In genomic region chr2:172394008-172394407, GRCh38 we compare ENCODE assay signal across 18 cellular contexts. TPM values are rescaled to one million over a fixed set of nuclear protein-coding genes. Genes with fewer than 3 reads are reported as not detected.
A peak's percentile ranks its signal among the peaks of the same experiment; 100 is the strongest.
DNase-seq lines count a peak whose midpoint lies in the region; ATAC-seq, FAIRE-seq and TF ChIP-seq lines count a peak whose summit lies in the region.
"Had no signal": no experiment of that assay in that cellular context is flagged by ENCODE, and none has a peak within 500 bp of the region (broad histone marks: within the 10 kb centered on the region; RNA-seq: fewer than 3 reads in every experiment).

No MANE protein-coding gene starts in this region.

- FAIRE-seq in D721Med (lab: Jason Lieb, UNC): no peak
- FAIRE-seq: small intestine had no signal

- H3K9me3 ChIP-seq in right cardiac atrium (ENCODE audit: control insufficient read depth, low read length) (no peaks in the 10 kb centered on the region), thoracic aorta (no peaks in the 10 kb centered on the region)
- H3K9me3 ChIP-seq: tibial nerve had no signal

- ATAC-seq in right cardiac atrium (peak; percentile 60 to 71), thoracic aorta (ENCODE audit: insufficient number of reproducible peaks, low FRiP score, low read depth) (peak; percentile 88), HG02973 (IDR thresholded peaks at IDR 0.05; ENCODE audit: unreplicated experiment) (no peak)

- DNase-seq in SIG-M5 treated with dmso at 0.1 percent for 504 hours (lab: John Stamatoyannopoulos, UW; ENCODE audit: unreplicated experiment) (peak; percentile 76), SIG-M5 (lab: John Stamatoyannopoulos, UW) (no peak), NB4 (ENCODE audit: low read depth) (peak; percentile 63), right cardiac atrium (no peak), thoracic aorta (ENCODE audit: low spot score) (no peak), activated T-cell treated with anti-CD3 and anti-CD28 coated beads for 4 hours (no peak), D721Med (ENCODE audit: insufficient read length, low spot score) (no peak)
- DNase-seq: 8988T; activated CD4-positive, alpha-beta T cell treated with anti-CD3 and anti-CD28 coated beads for 48 hours; activated naive CD4-positive, alpha-beta T cell treated with anti-CD3 and anti-CD28 coated beads for 36 hours; erythroblast; kidney glomerular epithelial cell; NCI-H1694; NCI-H2227 treated with DMSO at 0.1 percent for 48 hours; SHP77; small intestine had no signal

- intact Hi-C loops in right cardiac atrium (cut with DNase I): no loop called here

- no peak overlapping the region for H3K27ac ChIP-seq in right cardiac atrium (ENCODE audit: low read length)
- H3K27ac ChIP-seq in thoracic aorta: peak overlapping the region; percentile 35 to 63

- H3K27me3 ChIP-seq in right cardiac atrium (ENCODE audit: control insufficient read depth, insufficient read depth) (no peaks in the 10 kb centered on the region), thoracic aorta (replicated peaks; ENCODE audit: insufficient read depth) (no peaks in the 10 kb centered on the region)
- H3K27me3 ChIP-seq: tibial nerve had no signal

- peaks cover 4% of the 10 kb centered on the region for H3K4me1 ChIP-seq in right cardiac atrium (ENCODE audit: control insufficient read depth, insufficient read depth, low read length)
- H3K4me1 ChIP-seq in thoracic aorta (ENCODE audit: control insufficient read depth in 1 of 2, low read depth in 2 of 2): peaks cover 11 to 29% of the 10 kb centered on the region in 2 donors

- 69% methylated on average over 2 of the region's 2 CpGs for whole genome bisulfite sequencing in right cardiac atrium

- H3K4me3 ChIP-seq in NB4 (ENCODE audit: low read depth, low read length) (no peak overlapping the region), right cardiac atrium (ENCODE audit: low read length) (no peak overlapping the region), thoracic aorta (peak overlapping the region; percentile 40)
- H3K4me3 ChIP-seq: tibial nerve had no signal

- no peaks in the 10 kb centered on the region for H3K36me3 ChIP-seq in thoracic aorta
- H3K36me3 ChIP-seq: tibial nerve had no signal

- TF ChIP-seq POLR2A in NB4 (IDR thresholded peaks at IDR 0.05; ENCODE audit: extremely low read depth, insufficient read length): no peak

- TF ChIP-seq CTCF in NB4 (IDR thresholded peaks at IDR 0.05; ENCODE audit: low read depth, low read length): no peak
- no peak for TF ChIP-seq CTCF in thoracic aorta (IDR thresholded peaks at IDR 0.05)
- TF ChIP-seq CTCF in D721Med (IDR thresholded peaks at IDR 0.05; ENCODE audit: insufficient read depth, missing control alignments): no peak

RNA-seq across cellular contexts. Expression of gene ITGA6, which starts 33.4 kb away (rescaled TPM):
- total RNA-seq in right cardiac atrium (10 to 100 TPM; 24.0 to 38.3 (median 32.1) TPM), thoracic aorta (10 to 100 TPM; 20.2 to 27.3 TPM)
- 14.8 TPM for polyA plus RNA-seq in right cardiac atrium

Comparison
In these comparisons a context has a peak if more than half of its experiments do, and no peak if none do; other contexts are left out.
1. DNase-seq: peak in SIG-M5 treated with dmso at 0.1 percent for 504 hours (single experiment) and NB4 (single experiment); none in SIG-M5 (single experiment), right cardiac atrium (0 of 3), thoracic aorta (single experiment), activated T-cell treated with anti-CD3 and anti-CD28 coated beads for 4 hours (single experiment) and D721Med (single experiment).